8 cellular contexts compared by ENCODE assay signal in the genomic region with DNA sequence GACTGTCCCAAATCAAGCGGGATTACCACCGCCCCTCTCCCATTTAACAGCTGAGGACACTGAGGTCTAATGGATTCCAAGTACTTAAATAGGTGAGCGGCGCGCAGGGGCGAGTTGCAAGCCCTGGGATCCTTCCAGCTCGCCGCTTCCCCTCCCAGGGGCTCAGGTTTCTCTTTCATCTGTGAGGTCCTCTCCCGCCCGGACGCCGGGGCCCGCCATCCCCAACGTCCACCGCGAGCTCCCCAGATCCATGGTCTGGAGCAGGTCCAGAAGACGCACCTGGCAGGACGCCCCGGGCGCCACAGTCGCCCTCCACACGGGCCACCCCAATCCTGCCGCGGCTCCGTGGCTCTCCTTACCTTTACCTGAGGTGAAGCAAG. TPM values are rescaled to one million over a fixed set of nuclear protein-coding genes. Genes with fewer than 3 reads are reported as not detected.
DNase-seq lines count a peak whose midpoint lies in the region; TF ChIP-seq lines count a peak whose summit lies in the region.

No MANE protein-coding gene starts in this region.

- H3K4me1 ChIP-seq in prostate gland (replicated peaks): peaks cover 7% of the 10 kb centered on the region

- intact Hi-C loops in prostate gland (cut with DNase I): loop anchor here (5.0 kb wide), 1 partner anchor 245 kb away; a partner anchor contains a TSS

- TF ChIP-seq POLR2A in prostate gland (IDR thresholded peaks at IDR 0.05): no peak

- H3K4me3 ChIP-seq in HL-60 (replicated peaks; ENCODE audit: insufficient read depth, low read length) (peak overlapping the region; percentile 70), WI38 (ENCODE audit: low read depth, low read length) (peak overlapping the region; percentile 96), prostate gland (peak overlapping the region; percentile 60 to 61)

- H3K36me3 ChIP-seq in prostate gland: no peaks in the 10 kb centered on the region

- no peak for TF ChIP-seq CTCF in HL-60 (IDR thresholded peaks at IDR 0.05; ENCODE audit: insufficient read depth, low read length)
- TF ChIP-seq CTCF in WI38 (IDR thresholded peaks at IDR 0.05; ENCODE audit: low read depth, low read length): no peak
- no peak for TF ChIP-seq CTCF in prostate gland (IDR thresholded peaks at IDR 0.05)

- WGBS in prostate gland: under 1% methylated on average over 25 of the region's 25 CpGs

- H3K27me3 ChIP-seq in HL-60 (ENCODE audit: insufficient read depth, poor library complexity, severe bottlenecking) (no peaks in the 10 kb centered on the region), prostate gland (replicated peaks; ENCODE audit: insufficient read depth) (no peaks in the 10 kb centered on the region)

- H3K27ac ChIP-seq in HL-60 (replicated peaks) (peak overlapping the region; percentile 72), prostate gland (peak overlapping the region; percentile 84 to 87)

- H3K9me3 ChIP-seq in prostate gland: no peaks in the 10 kb centered on the region

- peak; percentile 1 to 4 (median 3) for DNase-seq in stimulated activated CD4-positive, alpha-beta T cell treated with anti-CD3 and anti-CD28 coated beads, TNF-alpha, amount 100 ng/mL, for 48 hours (ENCODE audit: low read depth in 3 of 3)
- DNase-seq in stimulated activated CD4-positive, alpha-beta T cell treated with anti-CD3 and anti-CD28 coated beads, Interleukin-12 subunit alpha, Interleukin-12 subunit beta, amount 100 ng/mL, for 4 hours: no peak
- DNase-seq in HL-60 (ENCODE audit: low read depth in 1 of 2, low spot score in 1 of 2) (peak in 1 of 2 experiments; percentile 1), germinal center (ENCODE audit: low spot score) (peak; percentile 37), prostate gland (ENCODE audit: low spot score) (peak; percentile 24), occipital lobe (lab: John Stamatoyannopoulos, UW) (no peak)
- no peak for DNase-seq in stimulated activated CD4-positive, alpha-beta T cell treated with anti-CD3 and anti-CD28 coated beads, Interleukin-15, amount 100 ng/mL, for 24 hours

RNA-seq across cellular contexts. Expression of a gene that starts 0.3 kb away (rescaled TPM):
- 10 to 100 TPM; 12.1 to 13.4 TPM for total RNA-seq in prostate gland
- 73.6 TPM for total RNA-seq in occipital lobe

Comparison
In these comparisons a context has a peak if more than half of its experiments do, and no peak if none do; other contexts are left out.
1. DNase-seq: peak in stimulated activated CD4-positive, alpha-beta T cell treated with anti-CD3 and anti-CD28 coated beads, TNF-alpha, amount 100 ng/mL, for 48 hours (3 of 3), germinal center (single experiment) and prostate gland (single experiment); none in stimulated activated CD4-positive, alpha-beta T cell treated with anti-CD3 and anti-CD28 coated beads, Interleukin-12 subunit alpha, Interleukin-12 subunit beta, amount 100 ng/mL, for 4 hours (single experiment), occipital lobe (single experiment) and stimulated activated CD4-positive, alpha-beta T cell treated with anti-CD3 and anti-CD28 coated beads, Interleukin-15, amount 100 ng/mL, for 24 hours (single experiment).
2. Peak in every context shown above with its lines, with median percentiles within 50 percentile points of each other: H3K4me3 ChIP-seq.